Comparison of ENCODE assay signal across 8 cellular contexts in genomic region chr5:132777209-132778069, GRCh38. TPM values are rescaled to one million over a fixed set of nuclear protein-coding genes. Genes with fewer than 3 reads are reported as not detected.
DNase-seq lines count a peak whose midpoint lies in the region; TF ChIP-seq lines count a peak whose summit lies in the region.

TSS of gene SEPTIN8 (minus strand) at chr5:132777239. CDS start at chr5:132777137, 102 bp downstream.

- no peaks in the 10 kb centered on the region for H3F3A ChIP-seq in GM23248 (ENCODE audit: insufficient read depth)

- no peaks in the 10 kb centered on the region for H3K9me2 ChIP-seq in GM23248 (ENCODE audit: insufficient read depth)

- TF ChIP-seq CTCF in epithelial cell of proximal tubule (conservative IDR thresholded peaks at IDR 0.05; ENCODE audit: low read depth, low read length): no peak

- in situ Hi-C loops in GM23248 (cut with MboI): no loop called here

- H3K36me3 ChIP-seq in GM23248 (ENCODE audit: low read depth): no peaks in the 10 kb centered on the region
- no peaks in the 10 kb centered on the region for H3K36me3 ChIP-seq in stomach smooth muscle (ENCODE audit: control insufficient read depth in 2 of 2, insufficient read depth in 2 of 2, low read length in 2 of 2)

- H3K9ac ChIP-seq in GM23248 (peak within 1 kb of the TSS; percentile 77), stomach smooth muscle (ENCODE audit: low read length in 2 of 2) (peak within 1 kb of the TSS; percentile 72 to 75)

- H3K79me2 ChIP-seq in GM23248 (ENCODE audit: insufficient read depth): peaks cover 40% of the 10 kb centered on the region

- H3K4me3 ChIP-seq in GM23248 (peak within 1 kb of the TSS; percentile 83), epithelial cell of proximal tubule (ENCODE audit: low read depth, low read length) (peak within 1 kb of the TSS; percentile 86), stomach smooth muscle (ENCODE audit: low read length in 2 of 2) (peak within 1 kb of the TSS; percentile 79 to 93)

- DNase-seq in GM03348 (ENCODE audit: low spot score): peak; percentile 83
- DNase-seq in GM23248: peak; percentile 76
- peak; percentile 12 for DNase-seq in MV-4-11 (lab: John Stamatoyannopoulos, UW)
- peak; percentile 29 for DNase-seq in activated T-cell treated with anti-CD3 and anti-CD28 coated beads for 24 hours (ENCODE audit: low read depth)
- no peak for DNase-seq in epithelial cell of proximal tubule (ENCODE audit: low read depth)
- DNase-seq in mucosa of gallbladder (ENCODE audit: low spot score): peak; percentile 32
- no peak for DNase-seq in NCI-H524 treated with DMSO at 0.1 percent for 48 hours (lab: John Stamatoyannopoulos, UW)

- H3K4me2 ChIP-seq in GM23248 (ENCODE audit: unreplicated experiment): peak within 1 kb of the TSS; percentile 83

- no peaks in the 10 kb centered on the region for H3K9me3 ChIP-seq in GM23248 (ENCODE audit: low read depth)
- H3K9me3 ChIP-seq in stomach smooth muscle (ENCODE audit: control insufficient read depth in 2 of 2, low read length in 2 of 2): no peaks in the 10 kb centered on the region

- 3 to 4% methylated on average over 32 to 36 of the region's 82 CpGs for WGBS in GM23248 (ENCODE audit: low coverage in 1 of 2, low lambda C conversion rate in 2 of 2, missing lambda C conversion rate in 2 of 2), 2 experiments

- H4K20me1 ChIP-seq in GM23248 (ENCODE audit: insufficient read depth): no peaks in the 10 kb centered on the region

- peak within 1 kb of the TSS; percentile 98 for H2AFZ ChIP-seq in GM23248

- H3K27me3 ChIP-seq in GM23248 (replicated peaks; ENCODE audit: insufficient read depth): no peaks in the 10 kb centered on the region
- no peaks in the 10 kb centered on the region for H3K27me3 ChIP-seq in stomach smooth muscle (ENCODE audit: control insufficient read depth in 1 of 2, insufficient read depth in 2 of 2, low read length in 2 of 2)

- H3K27ac ChIP-seq in GM23248: no peak within 1 kb of the TSS
- peak within 1 kb of the TSS; percentile 11 for H3K27ac ChIP-seq in stomach smooth muscle (ENCODE audit: low read length)

- H3K4me1 ChIP-seq in GM23248 (ENCODE audit: insufficient read depth) (peaks cover 32% of the 10 kb centered on the region), stomach smooth muscle (ENCODE audit: control insufficient read depth, insufficient read depth, low read length) (peaks cover 42% of the 10 kb centered on the region)

RNA-seq across cellular contexts. Expression of gene SEPTIN8, which starts in this region (rescaled TPM):
- 36.5 and 41.9 TPM in 2 replicates for total RNA-seq in GM23248 (2014; rRNA removed; shearing (Covaris generic))
- 26.9 and 28.8 TPM in 2 replicates for polyA plus RNA-seq in GM23248 (2016; fragmentation: Nextera tagmentation; extraction: Ambion mirVana)
- total RNA-seq in epithelial cell of proximal tubule: 38.1 and 51.5 TPM in 2 replicates
- 63.9 TPM for total RNA-seq in mucosa of gallbladder

Comparison
In these comparisons a context has a peak if more than half of its experiments do, and no peak if none do; other contexts are left out.
1. DNase-seq: peak in GM03348 (single experiment), GM23248 (single experiment), MV-4-11 (single experiment), activated T-cell treated with anti-CD3 and anti-CD28 coated beads for 24 hours (single experiment) and mucosa of gallbladder (single experiment); none in epithelial cell of proximal tubule (single experiment) and NCI-H524 treated with DMSO at 0.1 percent for 48 hours (single experiment).
2. Peak in every context shown above with its lines, with median percentiles within 50 percentile points of each other: H3K4me3 ChIP-seq.